Comparison of ENCODE assay signal across 1 cellular context in the genomic region with DNA sequence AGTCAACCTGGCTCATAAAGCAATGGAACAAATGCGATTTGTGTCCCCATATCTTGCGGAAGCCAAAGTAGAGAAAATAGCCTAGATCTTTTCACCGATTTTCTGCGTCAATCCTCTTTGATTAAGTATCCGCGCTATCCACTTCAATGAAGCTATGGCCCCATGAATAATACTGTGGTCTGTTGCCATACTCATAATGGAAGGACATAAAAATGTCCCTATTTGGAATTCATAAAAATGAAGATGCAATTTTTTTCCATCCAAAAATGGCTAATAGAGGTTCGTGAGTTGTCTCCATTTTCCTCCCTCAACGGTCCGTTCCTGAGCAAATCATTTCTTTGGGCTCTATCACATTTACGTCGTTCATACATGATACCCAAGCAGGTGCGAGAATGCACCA.
TF ChIP-seq lines count a peak whose summit lies in the region.

No MANE protein-coding gene starts in this region.

TF ChIP-seq in IMR-90, 13 proteins besides CTCF, POLR2A, EP300 and RAD21:
- TF ChIP-seq FOS (IDR thresholded peaks at IDR 0.05; ENCODE audit: low read depth, low read length) (no peak), MAFK (IDR thresholded peaks at IDR 0.05; ENCODE audit: low read depth, low read length) (no peak), NFE2L2 (IDR thresholded peaks at IDR 0.05; ENCODE audit: low read depth, low read length) (no peak), CEBPB (IDR thresholded peaks at IDR 0.05; ENCODE audit: low read depth, low read length) (no peak), ELK1 (IDR thresholded peaks at IDR 0.05; ENCODE audit: borderline replicate concordance, low read depth, low read length) (no peak), RFX5 (IDR thresholded peaks at IDR 0.05; ENCODE audit: low read depth, low read length) (no peak), SMC3 (IDR thresholded peaks at IDR 0.05; ENCODE audit: low read depth, low read length) (no peak), BHLHE40 (IDR thresholded peaks at IDR 0.05; ENCODE audit: low read depth, low read length) (no peak), MAZ (IDR thresholded peaks at IDR 0.05; ENCODE audit: borderline replicate concordance, low read depth, low read length) (no peak), RCOR1 (IDR thresholded peaks at IDR 0.05; ENCODE audit: insufficient replicate concordance, low read length) (no peak)
- TF ChIP-seq, protein P1, sequence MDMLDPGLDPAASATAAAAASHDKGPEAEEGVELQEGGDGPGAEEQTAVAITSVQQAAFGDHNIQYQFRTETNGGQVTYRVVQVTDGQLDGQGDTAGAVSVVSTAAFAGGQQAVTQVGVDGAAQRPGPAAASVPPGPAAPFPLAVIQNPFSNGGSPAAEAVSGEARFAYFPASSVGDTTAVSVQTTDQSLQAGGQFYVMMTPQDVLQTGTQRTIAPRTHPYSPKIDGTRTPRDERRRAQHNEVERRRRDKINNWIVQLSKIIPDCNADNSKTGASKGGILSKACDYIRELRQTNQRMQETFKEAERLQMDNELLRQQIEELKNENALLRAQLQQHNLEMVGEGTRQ (IDR thresholded peaks at IDR 0.05; ENCODE audit: low read depth, low read length), result no peak
